In the genomic region with DNA sequence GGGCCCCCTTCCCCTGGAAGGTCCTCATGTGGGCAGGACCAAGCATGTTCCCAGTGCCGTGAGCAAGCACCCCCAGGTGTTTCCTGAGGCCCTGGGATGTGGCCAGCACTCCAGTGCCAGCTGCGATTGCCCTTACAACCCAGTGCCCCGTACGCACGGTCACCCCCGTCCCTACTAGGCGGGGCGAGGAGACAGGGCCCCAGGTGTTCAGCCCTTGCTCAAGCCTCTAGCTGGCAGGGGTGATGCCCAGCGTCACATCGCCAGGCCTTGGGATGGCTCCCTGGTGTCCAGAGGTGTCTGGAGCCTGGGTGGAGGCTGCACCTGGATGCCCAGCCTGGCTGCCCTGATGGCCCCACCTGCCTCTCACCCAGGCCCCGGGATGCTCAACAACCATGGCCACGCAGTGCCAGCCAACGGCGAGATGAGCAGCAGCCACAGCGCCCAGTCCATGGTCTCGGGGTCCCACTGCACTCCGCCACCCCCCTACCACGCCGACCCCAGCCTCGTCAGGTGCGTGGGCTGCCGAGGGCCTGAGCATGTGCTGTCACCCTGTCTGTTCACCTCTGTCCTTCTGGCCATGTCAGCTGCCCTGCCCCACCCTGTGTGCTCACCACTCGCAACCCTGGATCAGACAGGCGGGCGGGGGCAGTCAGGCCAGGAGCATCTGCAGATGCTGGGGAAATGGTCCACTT, we compare ENCODE assay signal across 17 cellular contexts. TPM values are rescaled to one million over a fixed set of nuclear protein-coding genes. Genes with fewer than 3 reads are reported as not detected.
A peak's percentile ranks its signal among the peaks of the same experiment; 100 is the strongest.
DNase-seq lines count a peak whose midpoint lies in the region; ATAC-seq, FAIRE-seq and TF ChIP-seq lines count a peak whose summit lies in the region.
"Had no signal": no experiment of that assay in that cellular context is flagged by ENCODE, and none has a peak within 500 bp of the region (broad histone marks: within the 10 kb centered on the region; RNA-seq: fewer than 3 reads in every experiment).

No MANE protein-coding gene starts in this region.

- POLR2A ChIA-PET in HepG2 (lab: Yijun Ruan, JAX) (no interaction called here), RWPE1 (lab: Yijun Ruan, JAX; ENCODE audit: low non-redundant PET) (no interaction called here), PC-9 (lab: Charles Lee; ENCODE audit: unreplicated experiment) (no interaction called here)

- no peak for FAIRE-seq in HepG2 (lab: Jason Lieb, UNC)
- FAIRE-seq: G401.6 had no signal

- peaks cover 17% of the 10 kb centered on the region for H3K27me3 Mint-ChIP-seq in glutamatergic neuron (ENCODE audit: unreplicated experiment)

- H3K9me3 ChIP-seq in HepG2 (ENCODE audit: low read length) (no peaks in the 10 kb centered on the region), right lobe of liver (no peaks in the 10 kb centered on the region), PC-9 (ENCODE audit: insufficient read depth, low read depth) (no peaks in the 10 kb centered on the region)

- 94% methylated on average over 7 of the region's 25 CpGs for WGBS in HepG2 (ENCODE audit: low lambda C conversion rate)
- WGBS in right lobe of liver (ENCODE audit: insufficient coverage, low coverage, low lambda C conversion rate, missing lambda C conversion rate): no CpG with 5 or more reads among the region's 25 CpGs

- no peaks in the 10 kb centered on the region for H4K20me1 ChIP-seq in HepG2 (ENCODE audit: insufficient read depth, low read length)
- no peaks in the 10 kb centered on the region for H4K20me1 ChIP-seq in PC-9 (ENCODE audit: insufficient read depth)

- DNase-seq in HepG2 (ENCODE audit: low spot score): no peak
- DNase-seq in right lobe of liver: no peak
- DNase-seq in RWPE1 (ENCODE audit: low spot score): no peak
- DNase-seq in glutamatergic neuron: peak; percentile 35
- no peak for DNase-seq in PC-9
- no peak for DNase-seq in ecto neural progenitor cell (ENCODE audit: low spot score)
- no peak for DNase-seq in erythroblast (lab: John Stamatoyannopoulos, UW)
- DNase-seq: 8988T; AML-193; Calu3; CD4-positive, alpha-beta T cell; DMS 273 treated with DMSO at 0.1 percent for 48 hours; EL; H7 had no signal

- ATAC-seq in HepG2 (no peak), right lobe of liver (no peak)

- no TSS peak for BruUV-seq in HepG2 (replicated peaks; lab: Mats Ljungman, UMichigan)
- BruUV-seq in PC-9 (replicated peaks; lab: Mats Ljungman, UMichigan): no TSS peak

- TF ChIP-seq EP300 in HepG2 (IDR thresholded peaks at IDR 0.05; ENCODE audit: low read depth in 2 of 2, low read length in 2 of 2) (no peak), HepG2 (CRISPR knock-in tag; IDR thresholded peaks at IDR 0.05; ENCODE audit: borderline replicate concordance) (no peak)

- H3K36me3 ChIP-seq in HepG2 (replicated peaks in 1 of 2; ENCODE audit: control insufficient read depth in 1 of 2, insufficient read depth in 2 of 2, low read length in 2 of 2): peaks cover 1 to 2% of the 10 kb centered on the region in 2 experiments; a peak in 1 of 5 replicates
- no peaks in the 10 kb centered on the region for H3K36me3 ChIP-seq in right lobe of liver
- no peaks in the 10 kb centered on the region for H3K36me3 ChIP-seq in PC-9 (ENCODE audit: low read depth)

- TF ChIP-seq CTCF in HepG2 (CRISPR knock-in tag; IDR thresholded peaks at IDR 0.05) (no peak), right lobe of liver (IDR thresholded peaks at IDR 0.05) (no peak), RWPE1 (conservative IDR thresholded peaks at IDR 0.05; ENCODE audit: low read depth) (no peak), glutamatergic neuron (IDR thresholded peaks at IDR 0.05; ENCODE audit: partially characterized antibody, unreplicated experiment) (no peak), PC-9 (conservative IDR thresholded peaks at IDR 0.05) (no peak)

- in situ Hi-C loops in HepG2 (cut with HindIII; ENCODE audit: extremely low pct_ligation_motif_present, low pct_unique_long_range_greater_than_20kb): no loop called here

- no peak overlapping the region for H3K27ac ChIP-seq in HepG2 (ENCODE audit: extremely low read length, insufficient read depth, low read length)
- no peak overlapping the region for H3K27ac ChIP-seq in right lobe of liver
- peak overlapping the region; percentile 76 for H3K27ac ChIP-seq in RWPE1
- H3K27ac ChIP-seq in PC-9: no peak overlapping the region
- H3K27ac ChIP-seq: GM23248 had no signal

- H3K9me2 ChIP-seq in PC-9 (ENCODE audit: insufficient read depth): no peaks in the 10 kb centered on the region

- H3K9me3 Mint-ChIP-seq in glutamatergic neuron (ENCODE audit: unreplicated experiment): peaks cover 7% of the 10 kb centered on the region
- H3K9me3 Mint-ChIP-seq: CD4-positive, alpha-beta T cell had no signal

- no peaks in the 10 kb centered on the region for H3K27me3 ChIP-seq in HepG2 (ENCODE audit: control insufficient read depth in 1 of 2, insufficient read depth in 2 of 2, low read length in 2 of 2)
- no peaks in the 10 kb centered on the region for H3K27me3 ChIP-seq in right lobe of liver
- H3K27me3 ChIP-seq in PC-9 (ENCODE audit: insufficient read depth, low read depth): 0 out of 2 replicates have a peak, but pooled peaks cover 4% of the 10 kb centered on the region

- H3K4me1 Mint-ChIP-seq in glutamatergic neuron (ENCODE audit: low read depth, unreplicated experiment): peaks cover 25% of the 10 kb centered on the region

- H3F3A ChIP-seq in PC-9 (ENCODE audit: insufficient read depth, low read depth): no peaks in the 10 kb centered on the region

- CTCF ChIA-PET in HepG2 (lab: Yijun Ruan, JAX; ENCODE audit: low intra/inter-chr PET ratio, low total read pairs) (no interaction called here), RWPE1 (lab: Yijun Ruan, JAX) (interaction anchor here (2.0 kb wide), 1 partner anchor 35 kb away, joined by 11 read pairs; no protein-coding TSS in a partner anchor), PC-9 (lab: Charles Lee) (no interaction called here)

- intact Hi-C loops in HepG2 (cut with micrococcal nuclease; ENCODE audit: unreplicated experiment): no loop called here
- intact Hi-C loops in right lobe of liver (cut with DNase I): no loop called here
- intact Hi-C loops in PC-9 (cut with micrococcal nuclease; ENCODE audit: unreplicated experiment): no loop called here

- H3K27ac Mint-ChIP-seq in glutamatergic neuron (ENCODE audit: unreplicated experiment): peak overlapping the region; percentile 66
- H3K27ac Mint-ChIP-seq: CD4-positive, alpha-beta T cell had no signal

- H3K9ac ChIP-seq in HepG2 (ENCODE audit: insufficient read depth, low read depth, low read length): no peak overlapping the region
- H3K9ac ChIP-seq: GM23248 had no signal

- no peak overlapping the region for H3K4me3 Mint-ChIP-seq in glutamatergic neuron (ENCODE audit: unreplicated experiment)
- H3K4me3 Mint-ChIP-seq: CD4-positive, alpha-beta T cell had no signal

- H3K4me1 ChIP-seq in HepG2 (ENCODE audit: insufficient read depth, low read length) (peaks cover 35% of the 10 kb centered on the region), right lobe of liver (peaks cover 0 to 8% (median 0%) of the 10 kb centered on the region in 4 donors), PC-9 (replicated peaks; ENCODE audit: insufficient read depth) (no peaks in the 10 kb centered on the region)

- TF ChIP-seq POLR2A in HepG2 (IDR thresholded peaks at IDR 0.05; ENCODE audit: insufficient read depth in 1 of 2, low read depth in 2 of 2, low read length in 2 of 2): no peak
- TF ChIP-seq POLR2A in right lobe of liver (IDR thresholded peaks at IDR 0.05): no peak
- TF ChIP-seq POLR2A in erythroblast (IDR thresholded peaks at IDR 0.05; ENCODE audit: low read length): no peak

- H3K4me3 ChIP-seq in HepG2 (replicated peaks in 1 of 3; ENCODE audit: insufficient read depth in 1 of 3, low read depth in 2 of 3, low read length in 3 of 3) (no peak overlapping the region), right lobe of liver (no peak overlapping the region), PC-9 (no peak overlapping the region)
- H3K4me3 ChIP-seq: GM23248 had no signal

- H3K36me3 Mint-ChIP-seq in glutamatergic neuron (ENCODE audit: unreplicated experiment): no peaks in the 10 kb centered on the region

- no peaks in the 10 kb centered on the region for H3K79me2 ChIP-seq in HepG2 (ENCODE audit: insufficient read depth, low read length)
- H3K79me2 ChIP-seq in PC-9 (ENCODE audit: low read depth): no peaks in the 10 kb centered on the region

- no peak overlapping the region for H3K4me2 ChIP-seq in HepG2 (ENCODE audit: low read depth, low read length)
- H3K4me2 ChIP-seq in PC-9: no peak overlapping the region

- no peak for TF ChIP-seq RAD21 in HepG2 (CRISPR knock-in tag; IDR thresholded peaks at IDR 0.05)

- H2AFZ ChIP-seq in HepG2 (ENCODE audit: low read length): no peak overlapping the region
- H2AFZ ChIP-seq in PC-9: no peak overlapping the region
- H2AFZ ChIP-seq: GM23248 had no signal

RNA-seq across cellular contexts. Expression of gene CCDC27, which starts 21.5 kb away (rescaled TPM):
- total RNA-seq in HepG2 (2016; rRNA removed; fragmentation: Illumina TruSeq; extraction: Trizol) (not detected in 2 replicates), right lobe of liver (not detected), glutamatergic neuron (ENCODE audit: unreplicated experiment) (not detected), PC-9 (2021) (not detected in 2 replicates)
- not detected in 2 replicates for total RNA-seq in HepG2 (2016; cell fraction: cytosol; rRNA removed; fragmentation: Illumina TruSeq; extraction: Trizol; ENCODE audit: low read depth)
- not detected in 2 replicates for total RNA-seq in HepG2 (2016; cell fraction: insoluble cytoplasmic fraction; rRNA removed; fragmentation: Illumina TruSeq; extraction: Trizol)
- total RNA-seq in HepG2 (2016; cell fraction: membrane; rRNA removed; fragmentation: Illumina TruSeq; extraction: Trizol): not detected in 2 replicates
- total RNA-seq in HepG2 (2016; cell fraction: nucleus; rRNA removed; fragmentation: Illumina TruSeq; extraction: Trizol): not detected in 2 replicates
- polyA plus RNA-seq in HepG2 (2011; rRNA removed): not detected in 2 replicates
- not detected in 2 replicates for polyA plus RNA-seq in HepG2 (2011; cell fraction: cytosol; rRNA removed)
- not detected in 2 replicates for polyA plus RNA-seq in HepG2 (2011; cell fraction: nucleus; rRNA removed)
- polyA plus RNA-seq in HepG2 (2012): 0.23 TPM in 1 of 2 replicates, not detected in the other
- polyA plus RNA-seq in HepG2 (2016; cell fraction: cytosol; fragmentation: Illumina TruSeq; extraction: Trizol; ENCODE audit: low read depth): not detected in 2 replicates
- polyA plus RNA-seq in HepG2 (2016; cell fraction: insoluble cytoplasmic fraction; fragmentation: Illumina TruSeq; extraction: Trizol; ENCODE audit: low read depth): not detected in 2 replicates
- polyA plus RNA-seq in HepG2 (2016; cell fraction: membrane; fragmentation: Illumina TruSeq; extraction: Trizol; ENCODE audit: low read depth): not detected in 2 replicates
- polyA plus RNA-seq in HepG2 (2016; cell fraction: nucleus; fragmentation: Illumina TruSeq; extraction: Trizol; ENCODE audit: insufficient read depth, low read depth): not detected in 2 replicates
- not detected in 2 replicates for polyA minus RNA-seq in HepG2 (2011; rRNA and poly(A)+ RNA removed; ENCODE audit: low replicate concordance)
- not detected in 2 replicates for polyA minus RNA-seq in HepG2 (2011; cell fraction: cytosol; rRNA and poly(A)+ RNA removed)
- polyA minus RNA-seq in HepG2 (2011; cell fraction: nucleus; rRNA and poly(A)+ RNA removed): not detected in 2 replicates
- total RNA-seq: Calu3; CD4-positive, alpha-beta T cell; GM23248; HT1080 had no signal
- polyA plus RNA-seq: GM23248 had no signal

RNA-seq across cellular contexts. Expression of gene SMIM1, which starts 41.8 kb away (rescaled TPM):
- 55.8 and 56.3 TPM in 2 replicates for total RNA-seq in HepG2 (2016; rRNA removed; fragmentation: Illumina TruSeq; extraction: Trizol)
- 360 and 516 TPM in 2 replicates for total RNA-seq in HepG2 (2016; cell fraction: cytosol; rRNA removed; fragmentation: Illumina TruSeq; extraction: Trizol; ENCODE audit: low read depth)
- total RNA-seq in HepG2 (2016; cell fraction: insoluble cytoplasmic fraction; rRNA removed; fragmentation: Illumina TruSeq; extraction: Trizol): 54.3 and 58.0 TPM in 2 replicates
- total RNA-seq in HepG2 (2016; cell fraction: membrane; rRNA removed; fragmentation: Illumina TruSeq; extraction: Trizol): 94.8 and 147 TPM in 2 replicates
- 35.3 and 45.5 TPM in 2 replicates for total RNA-seq in HepG2 (2016; cell fraction: nucleus; rRNA removed; fragmentation: Illumina TruSeq; extraction: Trizol)
- polyA plus RNA-seq in HepG2 (2011; rRNA removed): 12.4 and 22.2 TPM in 2 replicates
- polyA plus RNA-seq in HepG2 (2011; cell fraction: cytosol; rRNA removed): 15.0 and 35.9 TPM in 2 replicates
- polyA plus RNA-seq in HepG2 (2011; cell fraction: nucleus; rRNA removed): 20.1 and 21.5 TPM in 2 replicates
- polyA plus RNA-seq in HepG2 (2012): 18.7 and 18.9 TPM in 2 replicates
- polyA plus RNA-seq in HepG2 (2016; cell fraction: cytosol; fragmentation: Illumina TruSeq; extraction: Trizol; ENCODE audit: low read depth): 172 and 230 TPM in 2 replicates
- 45.5 and 47.9 TPM in 2 replicates for polyA plus RNA-seq in HepG2 (2016; cell fraction: insoluble cytoplasmic fraction; fragmentation: Illumina TruSeq; extraction: Trizol; ENCODE audit: low read depth)
- 82.1 and 104 TPM in 2 replicates for polyA plus RNA-seq in HepG2 (2016; cell fraction: membrane; fragmentation: Illumina TruSeq; extraction: Trizol; ENCODE audit: low read depth)
- 32.0 and 32.8 TPM in 2 replicates for polyA plus RNA-seq in HepG2 (2016; cell fraction: nucleus; fragmentation: Illumina TruSeq; extraction: Trizol; ENCODE audit: insufficient read depth, low read depth)
- polyA minus RNA-seq in HepG2 (2011; rRNA and poly(A)+ RNA removed; ENCODE audit: low replicate concordance): 29.5 TPM in 1 of 2 replicates, not detected in the other
- polyA minus RNA-seq in HepG2 (2011; cell fraction: cytosol; rRNA and poly(A)+ RNA removed): 18.6 and 19.1 TPM in 2 replicates
- 17.1 and 18.4 TPM in 2 replicates for polyA minus RNA-seq in HepG2 (2011; cell fraction: nucleus; rRNA and poly(A)+ RNA removed)
- total RNA-seq in right lobe of liver: 1 to 10 TPM; 2.6 to 8.7 (median 4.6) TPM
- 7.5 TPM for total RNA-seq in glutamatergic neuron (ENCODE audit: unreplicated experiment)
- 5.9 and 13.2 TPM in 2 replicates for total RNA-seq in PC-9 (2021)
- total RNA-seq: GM23248 had no signal
- polyA plus RNA-seq: GM23248 had no signal
